ENCODE assay signal across 8 cellular contexts in genomic region chrY:13705197-13705596, GRCh38. TPM values are rescaled to one million over a fixed set of nuclear protein-coding genes. Genes with fewer than 3 reads are reported as not detected.
DNase-seq lines count a peak whose midpoint lies in the region; ATAC-seq and TF ChIP-seq lines count a peak whose summit lies in the region.

No MANE protein-coding gene starts in this region.

- no peak for TF ChIP-seq POLR2A in stomach (IDR thresholded peaks at IDR 0.05)

- peak overlapping the region; percentile 72 for H3K27ac Mint-ChIP-seq in activated CD4-positive, alpha-beta T cell treated with anti-CD3 and anti-CD28 coated beads for 36 hours
- peak overlapping the region; percentile 98 for H3K27ac Mint-ChIP-seq in stimulated activated effector memory CD8-positive, alpha-beta T cell treated with anti-CD3 and anti-CD28 coated beads, Interleukin-12 subunit alpha, Interleukin-12 subunit beta, amount 100 ng/mL, for 72 hours

- no peak for ATAC-seq in activated CD4-positive, alpha-beta T cell treated with anti-CD3 and anti-CD28 coated beads for 36 hours
- no peak for ATAC-seq in stimulated activated effector memory CD8-positive, alpha-beta T cell treated with anti-CD3 and anti-CD28 coated beads, Interleukin-12 subunit alpha, Interleukin-12 subunit beta, amount 100 ng/mL, for 72 hours

- DNase-seq in activated CD4-positive, alpha-beta T cell treated with anti-CD3 and anti-CD28 coated beads for 36 hours, result peak; percentile 15
- no peak for DNase-seq in activated CD4-positive, alpha-beta T cell treated with anti-CD3 and anti-CD28 coated beads for 4 hours
- no peak for DNase-seq in NT2/D1 (ENCODE audit: low read depth, low spot score)
- DNase-seq in epithelial cell of proximal tubule (ENCODE audit: low read depth), result no peak
- no peak for DNase-seq in stimulated activated effector memory CD8-positive, alpha-beta T cell treated with anti-CD3 and anti-CD28 coated beads, Interleukin-12 subunit alpha, Interleukin-12 subunit beta, amount 100 ng/mL, for 72 hours (ENCODE audit: low spot score in 2 of 2)
- no peak for DNase-seq in ascending aorta (ENCODE audit: low spot score in 2 of 2)
- DNase-seq in stomach, result no peak
- no peak for DNase-seq in WERI-Rb-1

- H3K27me3 ChIP-seq in NT2/D1 (ENCODE audit: insufficient read depth, insufficient read length) (no peaks in the 10 kb centered on the region), ascending aorta (no peaks in the 10 kb centered on the region), stomach (no peaks in the 10 kb centered on the region), WERI-Rb-1 (ENCODE audit: insufficient read depth, low read depth, severe bottlenecking) (no peaks in the 10 kb centered on the region)

- H3K4me3 Mint-ChIP-seq in activated CD4-positive, alpha-beta T cell treated with anti-CD3 and anti-CD28 coated beads for 36 hours, result peak overlapping the region; percentile 80
- H3K4me3 Mint-ChIP-seq in stimulated activated effector memory CD8-positive, alpha-beta T cell treated with anti-CD3 and anti-CD28 coated beads, Interleukin-12 subunit alpha, Interleukin-12 subunit beta, amount 100 ng/mL, for 72 hours, result peak overlapping the region; percentile 84

- H3K4me1 ChIP-seq in NT2/D1 (ENCODE audit: insufficient read depth, insufficient read length) (no peaks in the 10 kb centered on the region), ascending aorta (no peaks in the 10 kb centered on the region), stomach (peaks cover 0 to 15% (median 0%) of the 10 kb centered on the region in 4 donors)

- TF ChIP-seq EP300 in stomach (IDR thresholded peaks at IDR 0.05), result no peak

- TF ChIP-seq CTCF in epithelial cell of proximal tubule (conservative IDR thresholded peaks at IDR 0.05; ENCODE audit: low read depth, low read length) (no peak), ascending aorta (IDR thresholded peaks at IDR 0.05) (no peak), stomach (IDR thresholded peaks at IDR 0.05) (no peak), WERI-Rb-1 (IDR thresholded peaks at IDR 0.05; ENCODE audit: low read depth, low read length) (no peak)

- no peaks in the 10 kb centered on the region for H3K9me3 Mint-ChIP-seq in activated CD4-positive, alpha-beta T cell treated with anti-CD3 and anti-CD28 coated beads for 36 hours (ENCODE audit: low read depth)
- H3K9me3 Mint-ChIP-seq in stimulated activated effector memory CD8-positive, alpha-beta T cell treated with anti-CD3 and anti-CD28 coated beads, Interleukin-12 subunit alpha, Interleukin-12 subunit beta, amount 100 ng/mL, for 72 hours, result no peaks in the 10 kb centered on the region

- H3K4me1 Mint-ChIP-seq in activated CD4-positive, alpha-beta T cell treated with anti-CD3 and anti-CD28 coated beads for 36 hours, result peaks cover 7% of the 10 kb centered on the region
- peaks cover 9% of the 10 kb centered on the region for H3K4me1 Mint-ChIP-seq in stimulated activated effector memory CD8-positive, alpha-beta T cell treated with anti-CD3 and anti-CD28 coated beads, Interleukin-12 subunit alpha, Interleukin-12 subunit beta, amount 100 ng/mL, for 72 hours

- H3K36me3 ChIP-seq in NT2/D1 (ENCODE audit: insufficient read depth, insufficient read length, low read length) (no peaks in the 10 kb centered on the region), ascending aorta (no peaks in the 10 kb centered on the region), stomach (no peaks in the 10 kb centered on the region), WERI-Rb-1 (no peaks in the 10 kb centered on the region)

- no peaks in the 10 kb centered on the region for H3K27me3 Mint-ChIP-seq in activated CD4-positive, alpha-beta T cell treated with anti-CD3 and anti-CD28 coated beads for 36 hours

- H3K9ac ChIP-seq in NT2/D1 (ENCODE audit: insufficient read length, low read depth), result no peak overlapping the region

- 12 to 26% (median 18%) methylated on average over 8 of the region's 8 CpGs; no CpG with 5 or more reads in 2 of the 5 donors for WGBS in stomach, 5 donors

- CTCF ChIA-PET in activated CD4-positive, alpha-beta T cell treated with anti-CD3 and anti-CD28 coated beads for 36 hours (lab: Charles Lee), result no interaction called here

- H3K4me3 ChIP-seq in NT2/D1 (ENCODE audit: insufficient read length, low read depth) (peak overlapping the region; percentile 32), epithelial cell of proximal tubule (ENCODE audit: low read depth, low read length) (peak overlapping the region; percentile 59), ascending aorta (no peak overlapping the region), stomach (peak overlapping the region in 2 of 4 donors; percentile 47 to 53), WERI-Rb-1 (ENCODE audit: low read depth, low read length) (no peak overlapping the region)

- POLR2A ChIA-PET in activated CD4-positive, alpha-beta T cell treated with anti-CD3 and anti-CD28 coated beads for 36 hours (lab: Charles Lee), result no interaction called here

- intact Hi-C loops in activated CD4-positive, alpha-beta T cell treated with anti-CD3 and anti-CD28 coated beads for 36 hours (cut with DNase I, micrococcal nuclease), result loop anchor here in 1 of 2 experiments (10.0 kb wide), 3 partner anchors 270 to 1040 kb away; partner anchors contain the start of gene DDX3Y
- intact Hi-C loops in ascending aorta (cut with DNase I) (no loop called here), stomach (cut with DNase I; ENCODE audit: low total_unique reads) (no loop called here)

- no peaks in the 10 kb centered on the region for H3K36me3 Mint-ChIP-seq in activated CD4-positive, alpha-beta T cell treated with anti-CD3 and anti-CD28 coated beads for 36 hours (ENCODE audit: low read depth)
- peaks cover 14% of the 10 kb centered on the region for H3K36me3 Mint-ChIP-seq in stimulated activated effector memory CD8-positive, alpha-beta T cell treated with anti-CD3 and anti-CD28 coated beads, Interleukin-12 subunit alpha, Interleukin-12 subunit beta, amount 100 ng/mL, for 72 hours

- H3K27ac ChIP-seq in ascending aorta (no peak overlapping the region), stomach (peak overlapping the region in 1 of 5 donors; percentile 90), WERI-Rb-1 (no peak overlapping the region)

- H3K9me3 ChIP-seq in NT2/D1 (ENCODE audit: insufficient read depth, low read length) (no peaks in the 10 kb centered on the region), ascending aorta (no peaks in the 10 kb centered on the region), stomach (no peaks in the 10 kb centered on the region), WERI-Rb-1 (ENCODE audit: severe bottlenecking) (no peaks in the 10 kb centered on the region)

RNA-seq across cellular contexts. Expression of gene TMSB4Y, which starts 1.5 kb away (rescaled TPM):
- under 1 TPM; 0.69 to 0.98 TPM for total RNA-seq in activated CD4-positive, alpha-beta T cell treated with anti-CD3 and anti-CD28 coated beads for 36 hours
- 3.2 and 3.5 TPM in 2 replicates for total RNA-seq in epithelial cell of proximal tubule
- not detected for total RNA-seq in ascending aorta
- total RNA-seq in stomach, result 1 to 10 TPM in 1 of 5 donors, not detected in 4; 3.3 TPM
- polyA plus RNA-seq in stomach, result 1 to 10 TPM in 2 of 3 donors, not detected in 1; 1.4 to 1.9 TPM

Comparison
In these comparisons a context has a peak if more than half of its experiments do, and no peak if none do; other contexts are left out.
1. H3K4me3 ChIP-seq: peak in NT2/D1 (single experiment) and epithelial cell of proximal tubule (single experiment); none in ascending aorta (0 of 2) and WERI-Rb-1 (single experiment).